ENCODE assay signal across 8 cellular contexts in genomic region chr5:154467655-154468354, GRCh38. TPM values are rescaled to one million over a fixed set of nuclear protein-coding genes. Genes with fewer than 3 reads are reported as not detected.
DNase-seq lines count a peak whose midpoint lies in the region; ATAC-seq, FAIRE-seq and TF ChIP-seq lines count a peak whose summit lies in the region.

No MANE protein-coding gene starts in this region.

- no peak overlapping the region for H3K4me3 ChIP-seq in naive thymus-derived CD4-positive, alpha-beta T cell (ENCODE audit: low read length)

- ATAC-seq in CD4-positive, alpha-beta T cell (ENCODE audit: poor library complexity) = peak; percentile 92
- ATAC-seq in HG03196 (IDR thresholded peaks at IDR 0.05; ENCODE audit: unreplicated experiment) = peak; percentile 87
- peak; percentile 88 for ATAC-seq in naive thymus-derived CD4-positive, alpha-beta T cell
- ATAC-seq in stimulated activated effector memory CD8-positive, alpha-beta T cell treated with anti-CD3 and anti-CD28 coated beads, Interleukin-12 subunit alpha, Interleukin-12 subunit beta, amount 100 ng/mL, for 72 hours = peak; percentile 92

- H3K36me3 Mint-ChIP-seq in CD4-positive, alpha-beta T cell (ENCODE audit: low read depth) = peaks cover 4% of the 10 kb centered on the region
- no peaks in the 10 kb centered on the region for H3K36me3 Mint-ChIP-seq in naive thymus-derived CD4-positive, alpha-beta T cell
- H3K36me3 Mint-ChIP-seq in stimulated activated effector memory CD8-positive, alpha-beta T cell treated with anti-CD3 and anti-CD28 coated beads, Interleukin-12 subunit alpha, Interleukin-12 subunit beta, amount 100 ng/mL, for 72 hours = peaks cover 6% of the 10 kb centered on the region

- peak; percentile 48 to 80 (median 64) for DNase-seq in CD4-positive, alpha-beta T cell
- DNase-seq in GM19239 (ENCODE audit: insufficient read length, low spot score) = peak; percentile 88
- peak; percentile 32 for DNase-seq in NCI-H774 (lab: John Stamatoyannopoulos, UW)
- DNase-seq in activated CD8-positive, alpha-beta memory T cell treated with anti-CD3 and anti-CD28 coated beads for 48 hours (ENCODE audit: low read depth in 2 of 3, low spot score in 2 of 3) = peak in 2 of 3 experiments; percentile 75 to 80
- DNase-seq in epidermal melanocyte (ENCODE audit: insufficient read length, low spot score) = peak; percentile 92
- DNase-seq in naive thymus-derived CD4-positive, alpha-beta T cell = peak; percentile 20 to 81 (median 57)
- DNase-seq in stimulated activated effector memory CD8-positive, alpha-beta T cell treated with anti-CD3 and anti-CD28 coated beads, Interleukin-12 subunit alpha, Interleukin-12 subunit beta, amount 100 ng/mL, for 72 hours (ENCODE audit: low spot score in 2 of 2) = peak; percentile 78 to 88

- peaks cover 0 to 5% of the 10 kb centered on the region in 2 donors for H3K4me1 ChIP-seq in naive thymus-derived CD4-positive, alpha-beta T cell (ENCODE audit: control insufficient read depth in 2 of 2, insufficient read depth in 2 of 2, low read length in 2 of 2)

- intact Hi-C loops in CD4-positive, alpha-beta T cell (cut with DNase I, micrococcal nuclease) = loop anchor here (1.0 to 10.0 kb wide), 4 partner anchors 137 to 677 kb away; no protein-coding TSS in a partner anchor
- intact Hi-C loops in naive thymus-derived CD4-positive, alpha-beta T cell (cut with micrococcal nuclease) = loop anchor here (1.0 to 5.0 kb wide), 6 partner anchors 142 to 496 kb away; no protein-coding TSS in a partner anchor

- H3K36me3 ChIP-seq in naive thymus-derived CD4-positive, alpha-beta T cell (ENCODE audit: control insufficient read depth in 2 of 3, insufficient read depth in 3 of 3, low read length in 3 of 3) = no peaks in the 10 kb centered on the region

- H3K27me3 ChIP-seq in CD4-positive, alpha-beta T cell (ENCODE audit: control insufficient read depth, insufficient read depth, low read length) = peaks cover 32% of the 10 kb centered on the region
- peaks cover under 1 to 13% of the 10 kb centered on the region in 2 donors for H3K27me3 ChIP-seq in naive thymus-derived CD4-positive, alpha-beta T cell (ENCODE audit: control insufficient read depth in 2 of 2, insufficient read depth in 2 of 2, low read length in 2 of 2)

- no peaks in the 10 kb centered on the region for H3K9me3 ChIP-seq in CD4-positive, alpha-beta T cell (ENCODE audit: control insufficient read depth, low read length)
- no peaks in the 10 kb centered on the region for H3K9me3 ChIP-seq in naive thymus-derived CD4-positive, alpha-beta T cell (ENCODE audit: control insufficient read depth in 2 of 3, low read length in 3 of 3)

- no peak overlapping the region for H3K4me3 Mint-ChIP-seq in CD4-positive, alpha-beta T cell
- H3K4me3 Mint-ChIP-seq in naive thymus-derived CD4-positive, alpha-beta T cell = no peak overlapping the region
- H3K4me3 Mint-ChIP-seq in stimulated activated effector memory CD8-positive, alpha-beta T cell treated with anti-CD3 and anti-CD28 coated beads, Interleukin-12 subunit alpha, Interleukin-12 subunit beta, amount 100 ng/mL, for 72 hours = no peak overlapping the region

- peak; percentile 91 for FAIRE-seq in GM19239 (lab: Jason Lieb, UNC)

- no peaks in the 10 kb centered on the region for H3K9me3 Mint-ChIP-seq in CD4-positive, alpha-beta T cell
- no peaks in the 10 kb centered on the region for H3K9me3 Mint-ChIP-seq in naive thymus-derived CD4-positive, alpha-beta T cell
- H3K9me3 Mint-ChIP-seq in stimulated activated effector memory CD8-positive, alpha-beta T cell treated with anti-CD3 and anti-CD28 coated beads, Interleukin-12 subunit alpha, Interleukin-12 subunit beta, amount 100 ng/mL, for 72 hours = no peaks in the 10 kb centered on the region

- POLR2A ChIA-PET in CD4-positive, alpha-beta T cell (lab: Charles Lee) = no interaction called here
- POLR2A ChIA-PET in naive thymus-derived CD4-positive, alpha-beta T cell (lab: Charles Lee) = no interaction called here

- peaks cover 47% of the 10 kb centered on the region for H3K27me3 Mint-ChIP-seq in CD4-positive, alpha-beta T cell
- H3K27me3 Mint-ChIP-seq in naive thymus-derived CD4-positive, alpha-beta T cell = peaks cover 30 to 60% (median 40%) of the 10 kb centered on the region in 5 donors

- H3K27ac ChIP-seq in CD4-positive, alpha-beta T cell (ENCODE audit: low read depth, low read length) = no peak overlapping the region
- H3K27ac ChIP-seq in naive thymus-derived CD4-positive, alpha-beta T cell (ENCODE audit: low read depth, low read length) = no peak overlapping the region

- H3K4me1 Mint-ChIP-seq in CD4-positive, alpha-beta T cell (ENCODE audit: low read depth) = peaks cover 8% of the 10 kb centered on the region
- peaks cover 0 to 14% (median 3%) of the 10 kb centered on the region in 7 donors for H3K4me1 Mint-ChIP-seq in naive thymus-derived CD4-positive, alpha-beta T cell
- H3K4me1 Mint-ChIP-seq in stimulated activated effector memory CD8-positive, alpha-beta T cell treated with anti-CD3 and anti-CD28 coated beads, Interleukin-12 subunit alpha, Interleukin-12 subunit beta, amount 100 ng/mL, for 72 hours = peaks cover 4% of the 10 kb centered on the region

- CTCF ChIA-PET in CD4-positive, alpha-beta T cell (lab: Charles Lee) = interaction anchor here (1.1 to 1.6 kb wide), 2 partner anchors 20 to 172 kb away, joined by 3 to 4 read pairs; no protein-coding TSS in a partner anchor
- CTCF ChIA-PET in naive thymus-derived CD4-positive, alpha-beta T cell (lab: Charles Lee) = interaction anchor here (0.7 to 1.5 kb wide), 7 partner anchors 9 to 471 kb away, joined by 3 to 6 read pairs (median 3); no protein-coding TSS in a partner anchor

- peak; percentile 85 for TF ChIP-seq CTCF in CD4-positive, alpha-beta T cell (IDR thresholded peaks at IDR 0.05)

- H3K27ac Mint-ChIP-seq in CD4-positive, alpha-beta T cell = no peak overlapping the region
- H3K27ac Mint-ChIP-seq in naive thymus-derived CD4-positive, alpha-beta T cell = peak overlapping the region in 1 of 9 donors; percentile 12
- H3K27ac Mint-ChIP-seq in stimulated activated effector memory CD8-positive, alpha-beta T cell treated with anti-CD3 and anti-CD28 coated beads, Interleukin-12 subunit alpha, Interleukin-12 subunit beta, amount 100 ng/mL, for 72 hours = no peak overlapping the region

RNA-seq across cellular contexts. Expression of gene HAND1, which starts 10.2 kb away (rescaled TPM):
- not detected for total RNA-seq in CD4-positive, alpha-beta T cell
- total RNA-seq in naive thymus-derived CD4-positive, alpha-beta T cell = not detected
- polyA plus RNA-seq in naive thymus-derived CD4-positive, alpha-beta T cell = not detected

RNA-seq across cellular contexts. Expression of gene SAP30L, which starts 22.0 kb away (rescaled TPM):
- total RNA-seq in CD4-positive, alpha-beta T cell = 10 to 100 TPM; 32.2 to 33.6 TPM
- total RNA-seq in naive thymus-derived CD4-positive, alpha-beta T cell = 10 to 100 TPM; 31.1 to 45.7 (median 35.9) TPM
- 10 to 100 TPM; 18.1 to 27.2 TPM for polyA plus RNA-seq in naive thymus-derived CD4-positive, alpha-beta T cell

Comparison
In these comparisons a context has a peak if more than half of its experiments do, and no peak if none do; other contexts are left out.
1. DNase-seq: peak in every context shown above with its lines; median percentile 92 in epidermal melanocyte; 88 in GM19239; 83 in stimulated activated effector memory CD8-positive, alpha-beta T cell treated with anti-CD3 and anti-CD28 coated beads, Interleukin-12 subunit alpha, Interleukin-12 subunit beta, amount 100 ng/mL, for 72 hours; 78 in activated CD8-positive, alpha-beta memory T cell treated with anti-CD3 and anti-CD28 coated beads for 48 hours; 64 in CD4-positive, alpha-beta T cell; 57 in naive thymus-derived CD4-positive, alpha-beta T cell; 32 in NCI-H774.